In genomic region chr9:108696156-108696555, GRCh38 we compare ENCODE assay signal across 17 cellular contexts.
DNase-seq lines count a peak whose midpoint lies in the region; ATAC-seq, FAIRE-seq and TF ChIP-seq lines count a peak whose summit lies in the region.
"Had no signal": no experiment of that assay in that cellular context is flagged by ENCODE, and none has a peak within 500 bp of the region (broad histone marks: within the 10 kb centered on the region; RNA-seq: fewer than 3 reads in every experiment).

No MANE protein-coding gene starts in this region.

- H3K4me1 ChIP-seq in trophoblast cell (ENCODE audit: control insufficient read depth in 1 of 2, insufficient read depth in 2 of 2, low read length in 2 of 2) (no peaks in the 10 kb centered on the region), colonic mucosa (no peaks in the 10 kb centered on the region)
- H3K4me1 ChIP-seq: BLaER1 had no signal

- no peaks in the 10 kb centered on the region for H3K9me3 ChIP-seq in trophoblast cell (ENCODE audit: insufficient read depth, low read depth, low read length)
- no peaks in the 10 kb centered on the region for H3K9me3 ChIP-seq in colonic mucosa

- no peak for FAIRE-seq in bronchial epithelial cell (lab: Jason Lieb, UNC)

- no peaks in the 10 kb centered on the region for H3K27me3 ChIP-seq in bronchial epithelial cell (ENCODE audit: control insufficient read depth, insufficient read depth, low read length)
- no peaks in the 10 kb centered on the region for H3K27me3 ChIP-seq in trophoblast cell (ENCODE audit: insufficient read depth, low read length)
- no peaks in the 10 kb centered on the region for H3K27me3 ChIP-seq in colonic mucosa
- H3K27me3 ChIP-seq: BLaER1 had no signal

- no peak overlapping the region for H4K8ac ChIP-seq in trophoblast cell (ENCODE audit: low read depth, low read length)

- no peak overlapping the region for H3K27ac ChIP-seq in trophoblast cell (ENCODE audit: low read depth, low read length)
- no peak overlapping the region for H3K27ac ChIP-seq in colonic mucosa
- H3K27ac ChIP-seq: BLaER1, HL-60 had no signal

- DNase-seq in LoVo (ENCODE audit: low spot score) (peak; percentile 18), bronchial epithelial cell (ENCODE audit: low read depth) (peak; percentile 73), trophoblast cell (no peak), colonic mucosa (no peak)
- DNase-seq in activated naive CD4-positive, alpha-beta T cell treated with anti-CD3 and anti-CD28 coated beads, Interleukin-2, amount 50 U/mL, for 72 hours (ENCODE audit: low spot score in 2 of 2), result no peak
- DNase-seq: 8988T; CD4-positive, alpha-beta memory T cell; DMS79 treated with DMSO at 0.1 percent for 48 hours; GF-D8; GOT3; H7 had no signal

- no peak overlapping the region for H2AK5ac ChIP-seq in trophoblast cell (ENCODE audit: low read length)

- H3K36me3 ChIP-seq in bronchial epithelial cell (ENCODE audit: control insufficient read depth, insufficient read depth, low read length), result no peaks in the 10 kb centered on the region
- H3K36me3 ChIP-seq in trophoblast cell (ENCODE audit: control insufficient read depth in 1 of 2, insufficient read depth in 2 of 2, low read length in 2 of 2), result no peaks in the 10 kb centered on the region
- H3K36me3 ChIP-seq in colonic mucosa, result no peaks in the 10 kb centered on the region
- H3K36me3 ChIP-seq: BLaER1 had no signal

- H3K79me1 ChIP-seq in trophoblast cell (ENCODE audit: low read length), result no peaks in the 10 kb centered on the region

- H2BK12ac ChIP-seq in trophoblast cell (ENCODE audit: low read length), result no peak overlapping the region

- H2BK5ac ChIP-seq in trophoblast cell (ENCODE audit: low read depth, low read length, poor library complexity), result no peak overlapping the region

- H3K4me2 ChIP-seq in trophoblast cell (ENCODE audit: low read length), result no peak overlapping the region
- H3K4me2 ChIP-seq: BLaER1 had no signal

- H3K27ac Mint-ChIP-seq in activated naive CD4-positive, alpha-beta T cell treated with anti-CD3 and anti-CD28 coated beads, Interleukin-2, amount 50 U/mL, for 72 hours, result no peak overlapping the region
- H3K27ac Mint-ChIP-seq: CD14-positive monocyte; CD4-positive, alpha-beta memory T cell had no signal

- peak; percentile 82 for ATAC-seq in esophagus mucosa
- no peak for ATAC-seq in HG03442 (IDR thresholded peaks at IDR 0.05; ENCODE audit: unreplicated experiment)
- no peak for ATAC-seq in activated naive CD4-positive, alpha-beta T cell treated with anti-CD3 and anti-CD28 coated beads, Interleukin-2, amount 50 U/mL, for 72 hours
- ATAC-seq: HCT116 had no signal

- H3K36me3 Mint-ChIP-seq in activated naive CD4-positive, alpha-beta T cell treated with anti-CD3 and anti-CD28 coated beads, Interleukin-2, amount 50 U/mL, for 72 hours, result peaks cover 0 to 15% of the 10 kb centered on the region in 2 donors
- H3K36me3 Mint-ChIP-seq: CD14-positive monocyte; CD4-positive, alpha-beta memory T cell had no signal

- no peak overlapping the region for H3K18ac ChIP-seq in trophoblast cell (ENCODE audit: low read length)

- H3K23ac ChIP-seq in trophoblast cell (ENCODE audit: low read length), result no peak overlapping the region

- TF ChIP-seq CTCF in bronchial epithelial cell (IDR thresholded peaks at IDR 0.05; ENCODE audit: insufficient read depth, low read length, severe bottlenecking), result no peak
- TF ChIP-seq CTCF in colonic mucosa (IDR thresholded peaks at IDR 0.05), result no peak

- no peak overlapping the region for H4K91ac ChIP-seq in trophoblast cell (ENCODE audit: low read depth, low read length)

- H3K14ac ChIP-seq in trophoblast cell (ENCODE audit: low read length), result no peak overlapping the region

- no peak overlapping the region for H3K4ac ChIP-seq in trophoblast cell (ENCODE audit: low read depth, low read length)

- H3K9ac ChIP-seq in trophoblast cell (ENCODE audit: low read length) (no peak overlapping the region), colonic mucosa (ENCODE audit: low read depth in 2 of 2, low read length in 2 of 2) (no peak overlapping the region)
- H3K9ac ChIP-seq: BLaER1 had no signal

- H4K12ac ChIP-seq in trophoblast cell (ENCODE audit: low read depth, low read length), result no peak overlapping the region

- no peak overlapping the region for H2BK120ac ChIP-seq in trophoblast cell (ENCODE audit: insufficient read depth, low read length, poor library complexity)

- peaks cover 10 to 22% of the 10 kb centered on the region in 2 donors for H3K9me3 Mint-ChIP-seq in activated naive CD4-positive, alpha-beta T cell treated with anti-CD3 and anti-CD28 coated beads, Interleukin-2, amount 50 U/mL, for 72 hours

- no peaks in the 10 kb centered on the region for H3K79me2 ChIP-seq in trophoblast cell (ENCODE audit: control insufficient read depth, insufficient read depth, low read length, poor library complexity)

- H3K4me3 ChIP-seq in bronchial epithelial cell (ENCODE audit: low read depth, low read length) (no peak overlapping the region), trophoblast cell (ENCODE audit: low read depth, low read length) (peak overlapping the region; percentile 23), colonic mucosa (no peak overlapping the region)
- H3K4me3 ChIP-seq: BLaER1 had no signal

- H2AFZ ChIP-seq in trophoblast cell (ENCODE audit: insufficient read depth, low read length, poor library complexity), result no peak overlapping the region

- WGBS in trophoblast cell (ENCODE audit: extremely low coverage, insufficient coverage, insufficient read length), result no CpG with 5 or more reads among the region's 3 CpGs

- intact Hi-C loops in colonic mucosa (cut with DNase I), result no loop called here

Comparison
In these comparisons a context has a peak if more than half of its experiments do, and no peak if none do; other contexts are left out.
1. DNase-seq: peak in LoVo (single experiment) and bronchial epithelial cell (single experiment); none in trophoblast cell (0 of 2), activated naive CD4-positive, alpha-beta T cell treated with anti-CD3 and anti-CD28 coated beads, Interleukin-2, amount 50 U/mL, for 72 hours (0 of 2) and colonic mucosa (single experiment).